21 cellular contexts compared by ENCODE assay signal in the genomic region with DNA sequence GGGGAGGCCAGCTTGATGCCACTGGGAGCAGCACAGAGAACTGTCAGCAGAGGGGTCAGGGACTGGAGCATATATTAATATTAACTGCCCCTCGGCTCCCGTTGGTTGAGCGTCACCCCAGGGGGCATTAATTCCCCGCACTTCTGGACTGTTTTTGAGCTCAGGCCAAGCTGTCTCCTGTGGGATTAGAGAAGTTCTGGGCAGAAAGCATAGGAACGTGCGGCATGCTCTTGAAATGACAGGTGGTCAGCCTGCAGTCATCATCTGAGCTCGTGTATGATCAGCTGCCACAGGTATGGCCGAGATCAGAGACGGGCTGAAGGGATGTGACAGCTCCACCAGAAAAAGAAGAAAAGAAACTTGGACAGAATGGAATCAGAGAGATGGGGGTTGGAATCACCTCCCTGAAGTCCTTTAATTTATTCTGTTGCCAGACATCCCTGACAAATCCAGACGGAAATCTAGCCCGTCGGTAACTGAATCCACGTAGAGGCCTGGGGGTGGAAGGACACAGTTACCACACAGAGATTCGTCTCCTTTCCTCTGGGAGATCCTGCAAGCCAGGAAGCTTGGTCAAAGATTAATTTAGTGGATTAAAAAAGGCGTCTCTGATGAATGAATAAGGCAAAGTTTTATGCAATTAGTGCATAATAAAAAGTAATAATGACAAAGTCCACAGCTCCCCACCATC. TPM values are rescaled to one million over a fixed set of nuclear protein-coding genes. Genes with fewer than 3 reads are reported as not detected.
A peak's percentile ranks its signal among the peaks of the same experiment; 100 is the strongest.
DNase-seq lines count a peak whose midpoint lies in the region; ATAC-seq, FAIRE-seq and TF ChIP-seq lines count a peak whose summit lies in the region.
"Had no signal": no experiment of that assay in that cellular context is flagged by ENCODE, and none has a peak within 500 bp of the region (broad histone marks: within the 10 kb centered on the region; RNA-seq: fewer than 3 reads in every experiment).

No MANE protein-coding gene starts in this region.

- no peaks in the 10 kb centered on the region for H3K27me3 ChIP-seq in WERI-Rb-1 (ENCODE audit: insufficient read depth, low read depth, severe bottlenecking)
- no peaks in the 10 kb centered on the region for H3K27me3 ChIP-seq in HepG2 (ENCODE audit: control insufficient read depth in 1 of 2, insufficient read depth in 2 of 2, low read length in 2 of 2)
- H3K27me3 ChIP-seq in small intestine (ENCODE audit: control insufficient read depth in 2 of 2, insufficient read depth in 2 of 2, low read length in 2 of 2), result no peaks in the 10 kb centered on the region
- H3K27me3 ChIP-seq in ovary, result no peaks in the 10 kb centered on the region
- H3K27me3 ChIP-seq: BLaER1, SJSA1 had no signal

- in situ Hi-C loops in HepG2 (cut with HindIII; ENCODE audit: extremely low pct_ligation_motif_present, low pct_unique_long_range_greater_than_20kb), result no loop called here

- no peak for TF ChIP-seq EP300 in HepG2 (IDR thresholded peaks at IDR 0.05; ENCODE audit: low read depth in 2 of 2, low read length in 2 of 2)
- TF ChIP-seq EP300 in HepG2 (CRISPR knock-in tag; IDR thresholded peaks at IDR 0.05; ENCODE audit: borderline replicate concordance), result no peak
- no peak for TF ChIP-seq EP300 in ovary (IDR thresholded peaks at IDR 0.05)

- H4K20me1 ChIP-seq in HepG2 (ENCODE audit: insufficient read depth, low read length), result no peaks in the 10 kb centered on the region
- H4K20me1 ChIP-seq: BLaER1 had no signal

- TF ChIP-seq POLR2A in HepG2 (IDR thresholded peaks at IDR 0.05; ENCODE audit: insufficient read depth in 1 of 2, low read depth in 2 of 2, low read length in 2 of 2) (no peak), ovary (IDR thresholded peaks at IDR 0.05) (no peak)

- intact Hi-C loops in HepG2 (cut with micrococcal nuclease; ENCODE audit: unreplicated experiment) (no loop called here), ovary (cut with DNase I) (no loop called here)

- no peaks in the 10 kb centered on the region for H3K9me3 ChIP-seq in WERI-Rb-1 (ENCODE audit: severe bottlenecking)
- H3K9me3 ChIP-seq in HepG2 (ENCODE audit: low read length), result no peaks in the 10 kb centered on the region
- no peaks in the 10 kb centered on the region for H3K9me3 ChIP-seq in small intestine (ENCODE audit: control insufficient read depth, low read depth)
- H3K9me3 ChIP-seq in ovary, result no peaks in the 10 kb centered on the region
- H3K9me3 ChIP-seq: BLaER1, Caco-2, SJSA1 had no signal

- TF ChIP-seq RAD21 in HepG2 (CRISPR knock-in tag; IDR thresholded peaks at IDR 0.05), result no peak

- H3K27ac ChIP-seq in WERI-Rb-1 (no peak overlapping the region), HepG2 (ENCODE audit: extremely low read length, insufficient read depth, low read length) (no peak overlapping the region), small intestine (ENCODE audit: low read depth in 1 of 2, low read length in 1 of 2) (peak overlapping the region; percentile 57 to 78), ovary (no peak overlapping the region)
- H3K27ac ChIP-seq: BLaER1, SJSA1 had no signal

- no peak overlapping the region for H3K9ac ChIP-seq in HepG2 (ENCODE audit: insufficient read depth, low read depth, low read length)
- H3K9ac ChIP-seq: BLaER1 had no signal

- CTCF ChIA-PET in HepG2 (lab: Yijun Ruan, JAX; ENCODE audit: low intra/inter-chr PET ratio, low total read pairs), result no interaction called here

- POLR2A ChIA-PET in HepG2 (lab: Yijun Ruan, JAX), result no interaction called here

- H3K4me1 ChIP-seq in HepG2 (ENCODE audit: insufficient read depth, low read length), result peaks cover 14% of the 10 kb centered on the region; the same call in 1 of the 2 replicates
- peaks cover 7 to 11% of the 10 kb centered on the region in 2 donors for H3K4me1 ChIP-seq in small intestine (ENCODE audit: control insufficient read depth in 2 of 2, insufficient read depth in 1 of 2, low read depth in 1 of 2, low read length in 1 of 2)
- peaks cover 8% of the 10 kb centered on the region for H3K4me1 ChIP-seq in ovary (ENCODE audit: insufficient read depth)
- H3K4me1 ChIP-seq: BLaER1, SJSA1 had no signal

- TF ChIP-seq CTCF in WERI-Rb-1 (IDR thresholded peaks at IDR 0.05; ENCODE audit: low read depth, low read length), result no peak
- TF ChIP-seq CTCF in HepG2 (CRISPR knock-in tag; IDR thresholded peaks at IDR 0.05), result no peak
- no peak for TF ChIP-seq CTCF in GM10266 (IDR thresholded peaks at IDR 0.05; ENCODE audit: control insufficient read depth, insufficient read depth, low read depth, missing control alignments)
- no peak for TF ChIP-seq CTCF in ovary (IDR thresholded peaks at IDR 0.05)

- H3K4me2 ChIP-seq in HepG2 (ENCODE audit: low read depth, low read length), result no peak overlapping the region
- H3K4me2 ChIP-seq: BLaER1 had no signal

- H3K36me3 ChIP-seq in WERI-Rb-1 (no peaks in the 10 kb centered on the region), HepG2 (replicated peaks in 1 of 2; ENCODE audit: control insufficient read depth in 1 of 2, insufficient read depth in 2 of 2, low read length in 2 of 2) (peaks cover 8 to 77% of the 10 kb centered on the region in 2 experiments), small intestine (ENCODE audit: control insufficient read depth in 2 of 2, insufficient read depth in 2 of 2, low read length in 2 of 2) (no peaks in the 10 kb centered on the region), ovary (no peaks in the 10 kb centered on the region)
- H3K36me3 ChIP-seq: BLaER1, SJSA1 had no signal

- 98% methylated on average over 15 of the region's 15 CpGs for WGBS in HepG2 (ENCODE audit: low lambda C conversion rate)
- WGBS in small intestine, 3 donors, result 22 to 54% (median 39%) methylated on average over 15 of the region's 15 CpGs
- 60 to 81% (median 67%) methylated on average over 15 of the region's 15 CpGs for WGBS in ovary, 3 donors

- H3K4me3 ChIP-seq in WERI-Rb-1 (ENCODE audit: low read depth, low read length) (no peak overlapping the region), HepG2 (replicated peaks in 1 of 3; ENCODE audit: insufficient read depth in 1 of 3, low read depth in 2 of 3, low read length in 3 of 3) (no peak overlapping the region), small intestine (ENCODE audit: low read depth in 1 of 2, low read length in 2 of 2) (no peak overlapping the region), ovary (no peak overlapping the region)
- H3K4me3 ChIP-seq: BLaER1, SJSA1 had no signal

- ATAC-seq in HepG2, result no peak
- no peak for ATAC-seq in HG02981 (IDR thresholded peaks at IDR 0.05; ENCODE audit: unreplicated experiment)

- BruUV-seq in HepG2 (replicated peaks; lab: Mats Ljungman, UMichigan), result no TSS peak

- DNase-seq in NCI-H524 treated with DMSO at 0.1 percent for 48 hours (lab: John Stamatoyannopoulos, UW) (peak; percentile 79), WERI-Rb-1 (peak; percentile 56), HepG2 (ENCODE audit: low spot score) (no peak), small intestine (peak; percentile 84), GM10266 (ENCODE audit: extremely low spot score) (no peak), ovary (no peak)
- DNase-seq: Caco-2; CD4-positive, alpha-beta T cell; DMS53; GDM1; Kasumi-1; NCI-H1694; NCI-H2081; NCI-H2171; NCI-H526 treated with DMSO at 0.1 percent for 48 hours; NK-92 treated with Interleukin-12 subunit alpha and Interleukin-12 subunit beta, amount 100 ng/mL, for 24 hours had no signal

- peaks cover 3% of the 10 kb centered on the region for H3K79me2 ChIP-seq in HepG2 (ENCODE audit: insufficient read depth, low read length)

- FAIRE-seq in HepG2 (lab: Jason Lieb, UNC), result no peak
- no peak for FAIRE-seq in small intestine (lab: Jason Lieb, UNC)
- FAIRE-seq: GM19239 had no signal

- no peak overlapping the region for H2AFZ ChIP-seq in HepG2 (ENCODE audit: low read length)

TF ChIP-seq in HepG2, 621 proteins besides CTCF, POLR2A, EP300 and RAD21:
- TF ChIP-seq RBM22 (optimal IDR thresholded peaks at IDR 0.05; ENCODE audit: low read length), result peak; percentile 94
- TF ChIP-seq, protein P1, sequence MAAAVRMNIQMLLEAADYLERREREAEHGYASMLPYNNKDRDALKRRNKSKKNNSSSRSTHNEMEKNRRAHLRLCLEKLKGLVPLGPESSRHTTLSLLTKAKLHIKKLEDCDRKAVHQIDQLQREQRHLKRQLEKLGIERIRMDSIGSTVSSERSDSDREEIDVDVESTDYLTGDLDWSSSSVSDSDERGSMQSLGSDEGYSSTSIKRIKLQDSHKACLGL (CRISPR knock-in tag; IDR thresholded peaks at IDR 0.05), result no peak

RNA-seq across cellular contexts. Expression of a gene that starts 23.6 kb away (rescaled TPM):
- total RNA-seq in HepG2 (2016; rRNA removed; fragmentation: Illumina TruSeq; extraction: Trizol) (114 and 147 TPM in 2 replicates), ovary (10 to 100 TPM in 5 of 7 donors, 1 to 10 TPM in 2; 8.8 to 26.2 (median 16.8) TPM)
- 63.9 and 64.8 TPM in 2 replicates for total RNA-seq in HepG2 (2016; cell fraction: cytosol; rRNA removed; fragmentation: Illumina TruSeq; extraction: Trizol; ENCODE audit: low read depth)
- 113 and 150 TPM in 2 replicates for total RNA-seq in HepG2 (2016; cell fraction: insoluble cytoplasmic fraction; rRNA removed; fragmentation: Illumina TruSeq; extraction: Trizol)
- 115 and 121 TPM in 2 replicates for total RNA-seq in HepG2 (2016; cell fraction: membrane; rRNA removed; fragmentation: Illumina TruSeq; extraction: Trizol)
- 102 and 112 TPM in 2 replicates for total RNA-seq in HepG2 (2016; cell fraction: nucleus; rRNA removed; fragmentation: Illumina TruSeq; extraction: Trizol)
- polyA plus RNA-seq in HepG2 (2011; rRNA removed) (23.3 and 27.3 TPM in 2 replicates), small intestine (10 to 100 TPM; 16.5 to 53.0 (median 37.1) TPM), ovary (10 to 100 TPM in 1 of 2 donors, 1 to 10 TPM in 1; 9.1 to 15.2 TPM)
- polyA plus RNA-seq in HepG2 (2011; cell fraction: cytosol; rRNA removed), result 10.5 and 19.8 TPM in 2 replicates
- 10.9 and 16.8 TPM in 2 replicates for polyA plus RNA-seq in HepG2 (2011; cell fraction: nucleus; rRNA removed)
- polyA plus RNA-seq in HepG2 (2012), result 21.7 and 39.5 TPM in 2 replicates
- 29.4 and 34.8 TPM in 2 replicates for polyA plus RNA-seq in HepG2 (2016; cell fraction: cytosol; fragmentation: Illumina TruSeq; extraction: Trizol; ENCODE audit: low read depth)
- 124 and 130 TPM in 2 replicates for polyA plus RNA-seq in HepG2 (2016; cell fraction: insoluble cytoplasmic fraction; fragmentation: Illumina TruSeq; extraction: Trizol; ENCODE audit: low read depth)
- polyA plus RNA-seq in HepG2 (2016; cell fraction: membrane; fragmentation: Illumina TruSeq; extraction: Trizol; ENCODE audit: low read depth), result 64.0 and 66.2 TPM in 2 replicates
- polyA plus RNA-seq in HepG2 (2016; cell fraction: nucleus; fragmentation: Illumina TruSeq; extraction: Trizol; ENCODE audit: insufficient read depth, low read depth), result 76.5 and 77.0 TPM in 2 replicates
- polyA minus RNA-seq in HepG2 (2011; rRNA and poly(A)+ RNA removed; ENCODE audit: low replicate concordance), result 10.0 TPM in 1 of 2 replicates, not detected in the other
- 18.0 and 19.6 TPM in 2 replicates for polyA minus RNA-seq in HepG2 (2011; cell fraction: cytosol; rRNA and poly(A)+ RNA removed)
- 58.2 and 91.9 TPM in 2 replicates for polyA minus RNA-seq in HepG2 (2011; cell fraction: nucleus; rRNA and poly(A)+ RNA removed)
- total RNA-seq: Caco-2; CD4-positive, alpha-beta T cell; MCF 10A had no signal

Comparison
In these comparisons a context has a peak if more than half of its experiments do, and no peak if none do; other contexts are left out.
1. DNase-seq: peak in NCI-H524 treated with DMSO at 0.1 percent for 48 hours (single experiment), WERI-Rb-1 (single experiment) and small intestine (single experiment); none in HepG2 (single experiment), GM10266 (single experiment) and ovary (0 of 5).
2. H3K27ac ChIP-seq: peak in small intestine (2 of 2); none in WERI-Rb-1 (single experiment), HepG2 (single experiment) and ovary (0 of 2).